Comparison of ENCODE assay signal across 16 cellular contexts in the genomic region with DNA sequence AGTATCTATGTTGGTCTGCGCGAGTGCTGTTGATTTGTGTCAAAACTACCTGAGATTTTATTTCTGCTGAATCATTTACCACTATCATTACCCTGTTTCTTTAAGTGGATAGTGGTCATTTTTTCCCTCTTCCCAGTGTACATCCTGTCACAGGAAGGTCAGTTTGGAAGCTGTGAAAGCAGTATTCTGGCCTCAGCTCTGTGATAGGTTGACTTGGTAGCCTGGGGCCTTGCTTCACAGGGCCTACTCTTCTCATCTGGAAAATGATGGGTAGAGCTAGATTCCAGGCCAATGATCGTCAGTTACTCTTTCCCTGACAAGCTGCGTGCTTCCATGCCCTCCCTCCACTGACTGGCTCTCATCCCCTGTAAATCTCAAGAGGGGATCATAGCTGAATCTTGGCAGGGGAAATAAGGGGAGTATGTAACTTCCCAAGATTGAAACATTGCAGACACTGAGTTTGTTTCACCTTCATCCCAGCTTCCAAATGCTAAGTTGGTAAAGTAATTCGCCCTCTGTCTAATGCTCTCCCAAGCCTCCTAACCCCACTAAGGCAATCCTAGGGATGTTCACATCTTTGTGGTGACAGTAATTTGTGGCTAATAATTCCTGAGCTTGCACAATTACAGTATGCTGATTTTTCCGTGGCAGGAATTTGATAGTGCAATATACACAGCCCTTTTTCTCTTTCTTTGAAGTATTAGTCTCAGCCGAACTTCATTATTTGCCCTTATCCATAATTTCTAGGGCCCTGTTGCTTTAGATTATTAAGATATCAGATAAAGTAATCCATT. TPM values are rescaled to one million over a fixed set of nuclear protein-coding genes. Genes with fewer than 3 reads are reported as not detected.
DNase-seq lines count a peak whose midpoint lies in the region; ATAC-seq and TF ChIP-seq lines count a peak whose summit lies in the region.
"Had no signal": no experiment of that assay in that cellular context is flagged by ENCODE, and none has a peak within 500 bp of the region (broad histone marks: within the 10 kb centered on the region; RNA-seq: fewer than 3 reads in every experiment).

No MANE protein-coding gene starts in this region.

- TF ChIP-seq CTCF in right atrium auricular region (IDR thresholded peaks at IDR 0.05), result no peak
- TF ChIP-seq CTCF in choroid plexus epithelial cell (conservative IDR thresholded peaks at IDR 0.05; ENCODE audit: low read depth, low read length), result no peak

- H3K27ac Mint-ChIP-seq in stimulated activated memory B cell treated with anti-CD40 and anti-IgM and Interleukin-4, amounts not matched to agents 10 μg/mL and 1 μg/mL and 100 μg/mL, for 72 hours, result peak overlapping the region; percentile 22

- peaks cover 27% of the 10 kb centered on the region for H3K4me1 Mint-ChIP-seq in stimulated activated memory B cell treated with anti-CD40 and anti-IgM and Interleukin-4, amounts not matched to agents 10 μg/mL and 1 μg/mL and 100 μg/mL, for 72 hours

- ATAC-seq in Right ventricle myocardium superior (ENCODE audit: poor library complexity) (peak; percentile 36), GM19351 (IDR thresholded peaks at IDR 0.05; ENCODE audit: unreplicated experiment) (no peak), GM21381 (IDR thresholded peaks at IDR 0.05; ENCODE audit: unreplicated experiment) (no peak)
- ATAC-seq in stimulated activated memory B cell treated with anti-CD40 and anti-IgM and Interleukin-4, amounts not matched to agents 10 μg/mL and 1 μg/mL and 100 μg/mL, for 72 hours, result no peak

- H3K36me3 ChIP-seq in right atrium auricular region, result peaks cover 31% of the 10 kb centered on the region
- H3K36me3 ChIP-seq: breast epithelium had no signal

- H3K27me3 Mint-ChIP-seq in stimulated activated memory B cell treated with anti-CD40 and anti-IgM and Interleukin-4, amounts not matched to agents 10 μg/mL and 1 μg/mL and 100 μg/mL, for 72 hours, result no peaks in the 10 kb centered on the region

- intact Hi-C loops in Right ventricle myocardium superior (cut with DNase I), result loop anchor here (5.0 kb wide), 1 partner anchor 118 kb away; no protein-coding TSS in a partner anchor

- H3K9me3 Mint-ChIP-seq in stimulated activated memory B cell treated with anti-CD40 and anti-IgM and Interleukin-4, amounts not matched to agents 10 μg/mL and 1 μg/mL and 100 μg/mL, for 72 hours, result no peaks in the 10 kb centered on the region

- H3K9me3 ChIP-seq in right atrium auricular region, result no peaks in the 10 kb centered on the region
- H3K9me3 ChIP-seq: breast epithelium, SJCRH30, stomach had no signal

- DNase-seq in Right ventricle myocardium superior (no peak), right atrium auricular region (ENCODE audit: low spot score) (no peak), choroid plexus epithelial cell (ENCODE audit: low read depth) (peak; percentile 13), lung microvascular endothelial cell (ENCODE audit: low read depth in 2 of 2) (peak; percentile 63 to 94)
- DNase-seq in stimulated activated CD4-positive, alpha-beta T cell treated with anti-CD3 and anti-CD28 coated beads, Interleukin-4, amount 100 ng/mL, for 4 hours, result no peak
- DNase-seq: activated CD4-positive, alpha-beta T cell treated with anti-CD3 and anti-CD28 coated beads, Interleukin-2, amount 50 U/mL, for 48 hours; activated gamma-delta T cell; kidney glomerular epithelial cell; NCI-H1048; NCI-H2171 treated with DMSO at 0.1 percent for 48 hours; SJCRH30; stomach had no signal

- H3K27ac ChIP-seq in right atrium auricular region, result peak overlapping the region in 1 of 2 donors; percentile 50
- H3K27ac ChIP-seq: breast epithelium, SJCRH30 had no signal

- no peak overlapping the region for H3K4me3 Mint-ChIP-seq in stimulated activated memory B cell treated with anti-CD40 and anti-IgM and Interleukin-4, amounts not matched to agents 10 μg/mL and 1 μg/mL and 100 μg/mL, for 72 hours

- H3K4me1 ChIP-seq in right atrium auricular region, result peaks cover 0 to 16% of the 10 kb centered on the region in 2 donors
- H3K4me1 ChIP-seq: breast epithelium, SJCRH30 had no signal

- peaks cover 65% of the 10 kb centered on the region for H3K36me3 Mint-ChIP-seq in stimulated activated memory B cell treated with anti-CD40 and anti-IgM and Interleukin-4, amounts not matched to agents 10 μg/mL and 1 μg/mL and 100 μg/mL, for 72 hours

- H3K27me3 ChIP-seq in right atrium auricular region, result no peaks in the 10 kb centered on the region
- H3K27me3 ChIP-seq: breast epithelium, SJCRH30, stomach had no signal

- H3K4me3 ChIP-seq in right atrium auricular region (no peak overlapping the region), choroid plexus epithelial cell (ENCODE audit: low read depth, low read length) (no peak overlapping the region)
- H3K4me3 ChIP-seq: breast epithelium, SJCRH30, stomach had no signal

RNA-seq across cellular contexts. Expression of gene VAPB, which starts 51.1 kb away (rescaled TPM):
- 66.7 TPM for total RNA-seq in Right ventricle myocardium superior
- 10 to 100 TPM; 20.2 to 21.8 TPM for total RNA-seq in right atrium auricular region
- total RNA-seq in lung microvascular endothelial cell, result 7.8 and 12.3 TPM in 2 replicates

Comparison
In these comparisons a context has a peak if more than half of its experiments do, and no peak if none do; other contexts are left out.
1. DNase-seq: peak in choroid plexus epithelial cell (single experiment) and lung microvascular endothelial cell (2 of 2); none in Right ventricle myocardium superior (single experiment), right atrium auricular region (single experiment) and stimulated activated CD4-positive, alpha-beta T cell treated with anti-CD3 and anti-CD28 coated beads, Interleukin-4, amount 100 ng/mL, for 4 hours (0 of 2).